ENCODE assay signal across 20 cellular contexts in genomic region chr7:140433396-140433795, GRCh38. TPM values are rescaled to one million over a fixed set of nuclear protein-coding genes. Genes with fewer than 3 reads are reported as not detected.
DNase-seq lines count a peak whose midpoint lies in the region; ATAC-seq and TF ChIP-seq lines count a peak whose summit lies in the region.
"Had no signal": no experiment of that assay in that cellular context is flagged by ENCODE, and none has a peak within 500 bp of the region (broad histone marks: within the 10 kb centered on the region; RNA-seq: fewer than 3 reads in every experiment).

No MANE protein-coding gene starts in this region.

- H3K79me2 ChIP-seq in parathyroid adenoma = no peaks in the 10 kb centered on the region

- peaks cover 9% of the 10 kb centered on the region; the same call in 1 of the 2 replicates for H3K36me3 Mint-ChIP-seq in WTC11
- peaks cover 3% of the 10 kb centered on the region for H3K36me3 Mint-ChIP-seq in central memory CD8-positive, alpha-beta T cell (ENCODE audit: insufficient read depth)

- H3K9me3 Mint-ChIP-seq in WTC11 = no peaks in the 10 kb centered on the region
- no peaks in the 10 kb centered on the region for H3K9me3 Mint-ChIP-seq in central memory CD8-positive, alpha-beta T cell
- H3K9me3 Mint-ChIP-seq: CD4-positive, alpha-beta memory T cell; HFFc6 had no signal

- no peak for ATAC-seq in WTC11
- no peak for ATAC-seq in central memory CD8-positive, alpha-beta T cell (replicated peaks; ENCODE audit: extremely low read depth, poor library complexity, severe bottlenecking)

- no peak for DNase-seq in WTC11 (ENCODE audit: low spot score)
- no peak for DNase-seq in central memory CD8-positive, alpha-beta T cell (ENCODE audit: low spot score in 2 of 2)
- no peak for DNase-seq in NCI-H69 (lab: John Stamatoyannopoulos, UW)
- no peak for DNase-seq in HK-2 (ENCODE audit: unreplicated experiment)
- DNase-seq in NCI-H1436 (lab: John Stamatoyannopoulos, UW) = no peak
- DNase-seq: C1 segment of cervical spinal cord; Calu3; CD4-positive, alpha-beta memory T cell; COR-L47; DMS53; DMS79 treated with DMSO at 0.1 percent for 48 hours; GF-D8; GOT3; HFFc6 had no signal

- no peaks in the 10 kb centered on the region for H3K27me3 ChIP-seq in parathyroid adenoma (ENCODE audit: control insufficient read depth, insufficient read depth, low read length)

- 0 out of 2 replicates have a peak overlapping the region, but pooled peaks have one; percentile 37 for H3K27ac Mint-ChIP-seq in WTC11
- H3K27ac Mint-ChIP-seq in central memory CD8-positive, alpha-beta T cell (ENCODE audit: low read depth) = peak overlapping the region; percentile 14
- H3K27ac Mint-ChIP-seq: CD4-positive, alpha-beta memory T cell; HFFc6 had no signal

- H2AFZ ChIP-seq in parathyroid adenoma = peak overlapping the region; percentile 43

- POLR2A ChIA-PET in WTC11 (lab: Charles Lee) = no interaction called here

- TF ChIP-seq CTCF in WTC11 (IDR thresholded peaks at IDR 0.05) (no peak), parathyroid adenoma (IDR thresholded peaks at IDR 0.05) (no peak)

- no peak overlapping the region for H3K4me2 ChIP-seq in parathyroid adenoma (ENCODE audit: low read length)

- H3K4me1 Mint-ChIP-seq in WTC11 = no peaks in the 10 kb centered on the region
- no peaks in the 10 kb centered on the region for H3K4me1 Mint-ChIP-seq in central memory CD8-positive, alpha-beta T cell
- H3K4me1 Mint-ChIP-seq: CD4-positive, alpha-beta memory T cell had no signal

- no peak overlapping the region for H3K27ac ChIP-seq in parathyroid adenoma

- peaks cover 5% of the 10 kb centered on the region for H3K4me1 ChIP-seq in parathyroid adenoma
- H3K4me1 ChIP-seq: HAP-1 had no signal

- CTCF ChIA-PET in WTC11 (lab: Charles Lee) = interaction anchor here (1.0 kb wide), 1 partner anchor 10 kb away, joined by 3 read pairs; no protein-coding TSS in a partner anchor

- H3K36me3 ChIP-seq in parathyroid adenoma (ENCODE audit: control insufficient read depth, insufficient read depth, low read length) = no peaks in the 10 kb centered on the region
- H3K36me3 ChIP-seq: HAP-1 had no signal

- no peaks in the 10 kb centered on the region for H3K9me3 ChIP-seq in parathyroid adenoma (ENCODE audit: control insufficient read depth, low read length)
- H3K9me3 ChIP-seq: HAP-1 had no signal

- H3K4me3 Mint-ChIP-seq in WTC11 = no peak overlapping the region
- no peak overlapping the region for H3K4me3 Mint-ChIP-seq in central memory CD8-positive, alpha-beta T cell
- H3K4me3 Mint-ChIP-seq: CD4-positive, alpha-beta memory T cell; HFFc6 had no signal

- H3K27me3 Mint-ChIP-seq in WTC11 (ENCODE audit: low read depth) = no peaks in the 10 kb centered on the region
- no peaks in the 10 kb centered on the region for H3K27me3 Mint-ChIP-seq in central memory CD8-positive, alpha-beta T cell
- H3K27me3 Mint-ChIP-seq: CD4-positive, alpha-beta memory T cell had no signal

- no peak overlapping the region for H3K9ac ChIP-seq in parathyroid adenoma

- no peak overlapping the region for H3K4me3 ChIP-seq in parathyroid adenoma (ENCODE audit: low read depth, low read length)
- H3K4me3 ChIP-seq: HAP-1 had no signal

TF ChIP-seq in WTC11, 78 proteins besides CTCF, POLR2A, EP300 and RAD21:
- TF ChIP-seq E2F4 (CRISPR knock-in tag; IDR thresholded peaks at IDR 0.05; ENCODE audit: borderline replicate concordance, low read depth) = no peak
- no peak for TF ChIP-seq CDX4 (CRISPR knock-in tag; IDR thresholded peaks at IDR 0.05; ENCODE audit: borderline replicate concordance)
- TF ChIP-seq MXD4 (CRISPR knock-in tag; IDR thresholded peaks at IDR 0.05; ENCODE audit: borderline replicate concordance) = no peak
- no peak for TF ChIP-seq ESRRA (CRISPR knock-in tag; IDR thresholded peaks at IDR 0.05; ENCODE audit: borderline replicate concordance)
- no peak for TF ChIP-seq MAX (CRISPR knock-in tag; IDR thresholded peaks at IDR 0.05)
- no peak for TF ChIP-seq SMAD3 (CRISPR knock-in tag; IDR thresholded peaks at IDR 0.05; ENCODE audit: borderline replicate concordance)
- TF ChIP-seq PREB (CRISPR knock-in tag; IDR thresholded peaks at IDR 0.05; ENCODE audit: borderline replicate concordance) = no peak
- no peak for TF ChIP-seq CBFB (CRISPR knock-in tag; IDR thresholded peaks at IDR 0.05; ENCODE audit: low read depth)
- TF ChIP-seq HMGXB4 (CRISPR knock-in tag; IDR thresholded peaks at IDR 0.05) = no peak
- TF ChIP-seq ZNF219 (CRISPR knock-in tag; IDR thresholded peaks at IDR 0.05; ENCODE audit: borderline replicate concordance) = no peak
- no peak for TF ChIP-seq FOXP4 (CRISPR knock-in tag; IDR thresholded peaks at IDR 0.05)
- no peak for TF ChIP-seq OVOL2 (CRISPR knock-in tag; IDR thresholded peaks at IDR 0.05; ENCODE audit: borderline replicate concordance)
- TF ChIP-seq MLX (CRISPR knock-in tag; IDR thresholded peaks at IDR 0.05) = no peak

RNA-seq across cellular contexts. Expression of gene RAB19, which starts 29.5 kb away (rescaled TPM):
- 10.8 to 13.9 TPM (median 13.6 TPM) in 3 replicates for total RNA-seq in WTC11 (2021)
- total RNA-seq: A172, A673, Daoy, G401, HFFc6 had no signal

RNA-seq across cellular contexts. Expression of gene SLC37A3, which starts 35.1 kb away (rescaled TPM):
- total RNA-seq in WTC11 (2021) = 48.2 to 54.8 TPM (median 48.7 TPM) in 3 replicates

RNA-seq across cellular contexts. Expression of gene MKRN1, which starts 45.9 kb away (rescaled TPM):
- total RNA-seq in WTC11 (2021) = 106 to 121 TPM (median 106 TPM) in 3 replicates
